13 cellular contexts compared by ENCODE assay signal in genomic region chr2:225019100-225019499, GRCh38. TPM values are rescaled to one million over a fixed set of nuclear protein-coding genes. Genes with fewer than 3 reads are reported as not detected.
"Had no signal": no experiment of that assay in that cellular context is flagged by ENCODE, and none has a peak within 500 bp of the region (broad histone marks: within the 10 kb centered on the region; RNA-seq: fewer than 3 reads in every experiment).

No MANE protein-coding gene starts in this region.

- H3K9me3 ChIP-seq: heart left ventricle, left lung had no signal

- H3K4me1 Mint-ChIP-seq: neural progenitor cell had no signal

- H3K27me3 ChIP-seq: cardiac muscle cell, heart left ventricle, left lung, neural progenitor cell had no signal

- H3K4me2 ChIP-seq: neural progenitor cell had no signal

- H3K9me3 Mint-ChIP-seq: neural progenitor cell; T-helper 1 cell treated with Interleukin-12 subunit alpha and Interleukin-12 subunit beta and Interleukin-4 antibody, amounts not matched to agents 30 μg/mL and 1 μg/mL, for 36 hours had no signal

- H2AFZ ChIP-seq: neural progenitor cell, parathyroid adenoma had no signal

- H3K27ac ChIP-seq: cardiac muscle cell, heart left ventricle, left lung, neural progenitor cell, parathyroid adenoma had no signal

- DNase-seq: activated CD4-positive, alpha-beta T cell treated with anti-CD3 and anti-CD28 coated beads, Interleukin-2, amount 50 U/mL, for 4 hours; activated CD4-positive, CD25-positive, alpha-beta regulatory T cell; activated effector memory CD4-positive, alpha-beta T cell treated with Interleukin-2 at 50 U/mL for 16 hours; heart left ventricle; islet precursor cell; left lung; stimulated activated CD4-positive, alpha-beta T cell treated with anti-CD3 and anti-CD28 coated beads, Interleukin-4, amount 100 ng/mL, for 1 hour; stimulated activated CD8-positive, alpha-beta memory T cell treated with anti-CD3 and anti-CD28 coated beads, Interleukin-4, amount 100 ng/mL, for 48 hours had no signal

- ATAC-seq: heart left ventricle, left lung, SK-N-SH treated with all-trans-retinoic acid at 6 μM for 48 hours had no signal

- H3K4me3 Mint-ChIP-seq: neural progenitor cell had no signal

- H3K9ac ChIP-seq: neural progenitor cell, parathyroid adenoma had no signal

- H3K79me2 ChIP-seq: parathyroid adenoma had no signal

- H3K36me3 Mint-ChIP-seq: neural progenitor cell had no signal

- H3K4me3 ChIP-seq: cardiac muscle cell, heart left ventricle, left lung, neural progenitor cell had no signal

- H3K27ac Mint-ChIP-seq: neural progenitor cell; T-helper 1 cell treated with Interleukin-12 subunit alpha and Interleukin-12 subunit beta and Interleukin-4 antibody, amounts not matched to agents 30 μg/mL and 1 μg/mL, for 36 hours had no signal

- H3K36me3 ChIP-seq: cardiac muscle cell, heart left ventricle, left lung, neural progenitor cell had no signal

- H3K4me1 ChIP-seq: left lung, neural progenitor cell, parathyroid adenoma had no signal

RNA-seq across cellular contexts. Expression of gene DOCK10, which starts 23.2 kb away (rescaled TPM):
- total RNA-seq: cardiac muscle cell had no signal
- polyA plus RNA-seq: cardiac muscle cell had no signal
